Comparison of ENCODE assay signal across 7 cellular contexts in genomic region chr20:49811825-49812462, GRCh38. TPM values are rescaled to one million over a fixed set of nuclear protein-coding genes. Genes with fewer than 3 reads are reported as not detected.
DNase-seq lines count a peak whose midpoint lies in the region; ATAC-seq and TF ChIP-seq lines count a peak whose summit lies in the region.

No MANE protein-coding gene starts in this region.

- H3K9me3 ChIP-seq in lung (ENCODE audit: control insufficient read depth in 2 of 2, insufficient read depth in 1 of 2, low read length in 1 of 2) (no peaks in the 10 kb centered on the region), vagina (no peaks in the 10 kb centered on the region)

- no peak for TF ChIP-seq POLR2A in vagina (IDR thresholded peaks at IDR 0.05)

- peak overlapping the region; percentile 95 for H3K27ac Mint-ChIP-seq in chondrocyte (ENCODE audit: unreplicated experiment)

- H3K27ac ChIP-seq in lung (ENCODE audit: low read depth in 1 of 2, low read length in 1 of 2) (peak overlapping the region; percentile 73 to 96), vagina (peak overlapping the region; percentile 96)

- H3K4me1 Mint-ChIP-seq in chondrocyte (ENCODE audit: low read depth): peaks cover 24% of the 10 kb centered on the region

- peaks cover 8% of the 10 kb centered on the region for H3K36me3 Mint-ChIP-seq in chondrocyte (ENCODE audit: low read depth)

- DNase-seq in NCI-H146 (lab: John Stamatoyannopoulos, UW) (peak; percentile 54), chondrocyte (ENCODE audit: low spot score) (no peak), lung (ENCODE audit: low spot score) (no peak), vagina (ENCODE audit: extremely low spot score in 2 of 2) (no peak), GM19238 (ENCODE audit: insufficient read length, low spot score) (no peak), NCI-H2029 (lab: John Stamatoyannopoulos, UW) (no peak)

- 36 to 45% methylated on average over 10 of the region's 10 CpGs for WGBS in lung, 2 donors

- no peak for TF ChIP-seq CTCF in chondrocyte (IDR thresholded peaks at IDR 0.05)
- no peak for TF ChIP-seq CTCF in lung (IDR thresholded peaks at IDR 0.05; ENCODE audit: control extremely low read depth, extremely low read depth)
- no peak for TF ChIP-seq CTCF in vagina (IDR thresholded peaks at IDR 0.05)

- H3K27me3 Mint-ChIP-seq in chondrocyte (ENCODE audit: low read depth): no peaks in the 10 kb centered on the region

- H3K4me1 ChIP-seq in lung (ENCODE audit: control insufficient read depth in 2 of 2, insufficient read depth in 2 of 2, low read length in 2 of 2): peaks cover 0 to 5% of the 10 kb centered on the region in 2 donors
- peaks cover 22% of the 10 kb centered on the region for H3K4me1 ChIP-seq in vagina

- no peak overlapping the region for H3K4me3 ChIP-seq in lung
- peak overlapping the region; percentile 62 to 75 for H3K4me3 ChIP-seq in vagina

- ATAC-seq in GM21360 (IDR thresholded peaks at IDR 0.05; ENCODE audit: unreplicated experiment) (peak; percentile 6), lung (ENCODE audit: insufficient read depth, low FRiP score) (no peak)

- H3K4me3 Mint-ChIP-seq in chondrocyte (ENCODE audit: unreplicated experiment): peak overlapping the region; percentile 88

- intact Hi-C loops in vagina (cut with DNase I): no loop called here

- H3K36me3 ChIP-seq in lung (ENCODE audit: control insufficient read depth in 2 of 2, insufficient read depth in 2 of 2, low read length in 2 of 2) (peaks cover 0 to 5% of the 10 kb centered on the region in 2 donors), vagina (peaks cover 0 to 5% of the 10 kb centered on the region in 2 donors)

- H3K27me3 ChIP-seq in lung (ENCODE audit: control insufficient read depth, insufficient read depth) (no peaks in the 10 kb centered on the region), vagina (no peaks in the 10 kb centered on the region)

- H3K9me3 Mint-ChIP-seq in chondrocyte (ENCODE audit: low read depth): no peaks in the 10 kb centered on the region

RNA-seq across cellular contexts. Expression of gene SLC9A8, which starts 0.7 kb away (rescaled TPM):
- total RNA-seq in chondrocyte (5.2 to 7.6 TPM (median 6.2 TPM) in 3 replicates), lung (10 to 100 TPM in 1 of 2 donors, 1 to 10 TPM in 1; 7.8 to 21.1 TPM), vagina (8.8 TPM)
- 10 to 100 TPM in 1 of 2 donors, 1 to 10 TPM in 1; 7.9 to 20.9 TPM for polyA plus RNA-seq in lung
